1 cellular context compared by ENCODE assay signal in the genomic region with DNA sequence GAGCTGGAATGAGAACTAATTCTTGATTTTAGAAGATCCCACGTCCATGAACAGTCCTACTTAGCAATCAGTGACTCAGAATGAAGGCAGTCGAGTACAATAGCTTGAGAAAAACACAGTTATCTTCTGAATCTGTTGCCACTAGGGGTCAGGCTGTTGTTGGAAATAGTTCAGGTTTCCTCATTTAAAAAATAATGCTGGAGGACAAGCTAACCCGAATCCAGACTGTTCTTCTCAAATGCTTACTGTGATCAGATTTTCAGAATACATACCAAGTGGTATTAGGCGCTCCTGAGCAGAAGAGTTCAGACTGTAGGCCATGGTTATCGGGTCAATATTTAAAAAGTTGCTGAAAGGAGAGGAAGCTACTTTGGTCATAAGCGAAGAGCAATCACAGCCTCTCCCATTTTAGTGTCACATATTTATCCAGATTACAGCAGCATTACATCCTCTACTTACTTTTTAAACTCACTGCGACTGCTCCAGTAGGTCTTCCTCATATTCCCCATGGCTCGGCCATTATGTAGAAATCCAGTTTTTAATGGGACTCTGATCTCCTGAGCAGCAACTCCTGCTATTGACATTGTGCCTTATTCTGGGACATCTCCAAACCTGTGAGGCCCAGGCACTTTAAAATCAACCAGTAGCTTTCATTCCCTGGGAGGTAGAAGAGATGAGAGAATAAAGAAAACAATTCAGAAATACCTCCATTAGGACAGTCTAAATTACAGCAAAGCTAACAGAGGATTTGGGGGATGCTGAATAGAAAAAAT.
TF ChIP-seq lines count a peak whose summit lies in the region.

No MANE protein-coding gene starts in this region.

TF ChIP-seq in GM23338, 12 proteins besides CTCF, POLR2A, EP300 and RAD21:
- TF ChIP-seq, protein P1, sequence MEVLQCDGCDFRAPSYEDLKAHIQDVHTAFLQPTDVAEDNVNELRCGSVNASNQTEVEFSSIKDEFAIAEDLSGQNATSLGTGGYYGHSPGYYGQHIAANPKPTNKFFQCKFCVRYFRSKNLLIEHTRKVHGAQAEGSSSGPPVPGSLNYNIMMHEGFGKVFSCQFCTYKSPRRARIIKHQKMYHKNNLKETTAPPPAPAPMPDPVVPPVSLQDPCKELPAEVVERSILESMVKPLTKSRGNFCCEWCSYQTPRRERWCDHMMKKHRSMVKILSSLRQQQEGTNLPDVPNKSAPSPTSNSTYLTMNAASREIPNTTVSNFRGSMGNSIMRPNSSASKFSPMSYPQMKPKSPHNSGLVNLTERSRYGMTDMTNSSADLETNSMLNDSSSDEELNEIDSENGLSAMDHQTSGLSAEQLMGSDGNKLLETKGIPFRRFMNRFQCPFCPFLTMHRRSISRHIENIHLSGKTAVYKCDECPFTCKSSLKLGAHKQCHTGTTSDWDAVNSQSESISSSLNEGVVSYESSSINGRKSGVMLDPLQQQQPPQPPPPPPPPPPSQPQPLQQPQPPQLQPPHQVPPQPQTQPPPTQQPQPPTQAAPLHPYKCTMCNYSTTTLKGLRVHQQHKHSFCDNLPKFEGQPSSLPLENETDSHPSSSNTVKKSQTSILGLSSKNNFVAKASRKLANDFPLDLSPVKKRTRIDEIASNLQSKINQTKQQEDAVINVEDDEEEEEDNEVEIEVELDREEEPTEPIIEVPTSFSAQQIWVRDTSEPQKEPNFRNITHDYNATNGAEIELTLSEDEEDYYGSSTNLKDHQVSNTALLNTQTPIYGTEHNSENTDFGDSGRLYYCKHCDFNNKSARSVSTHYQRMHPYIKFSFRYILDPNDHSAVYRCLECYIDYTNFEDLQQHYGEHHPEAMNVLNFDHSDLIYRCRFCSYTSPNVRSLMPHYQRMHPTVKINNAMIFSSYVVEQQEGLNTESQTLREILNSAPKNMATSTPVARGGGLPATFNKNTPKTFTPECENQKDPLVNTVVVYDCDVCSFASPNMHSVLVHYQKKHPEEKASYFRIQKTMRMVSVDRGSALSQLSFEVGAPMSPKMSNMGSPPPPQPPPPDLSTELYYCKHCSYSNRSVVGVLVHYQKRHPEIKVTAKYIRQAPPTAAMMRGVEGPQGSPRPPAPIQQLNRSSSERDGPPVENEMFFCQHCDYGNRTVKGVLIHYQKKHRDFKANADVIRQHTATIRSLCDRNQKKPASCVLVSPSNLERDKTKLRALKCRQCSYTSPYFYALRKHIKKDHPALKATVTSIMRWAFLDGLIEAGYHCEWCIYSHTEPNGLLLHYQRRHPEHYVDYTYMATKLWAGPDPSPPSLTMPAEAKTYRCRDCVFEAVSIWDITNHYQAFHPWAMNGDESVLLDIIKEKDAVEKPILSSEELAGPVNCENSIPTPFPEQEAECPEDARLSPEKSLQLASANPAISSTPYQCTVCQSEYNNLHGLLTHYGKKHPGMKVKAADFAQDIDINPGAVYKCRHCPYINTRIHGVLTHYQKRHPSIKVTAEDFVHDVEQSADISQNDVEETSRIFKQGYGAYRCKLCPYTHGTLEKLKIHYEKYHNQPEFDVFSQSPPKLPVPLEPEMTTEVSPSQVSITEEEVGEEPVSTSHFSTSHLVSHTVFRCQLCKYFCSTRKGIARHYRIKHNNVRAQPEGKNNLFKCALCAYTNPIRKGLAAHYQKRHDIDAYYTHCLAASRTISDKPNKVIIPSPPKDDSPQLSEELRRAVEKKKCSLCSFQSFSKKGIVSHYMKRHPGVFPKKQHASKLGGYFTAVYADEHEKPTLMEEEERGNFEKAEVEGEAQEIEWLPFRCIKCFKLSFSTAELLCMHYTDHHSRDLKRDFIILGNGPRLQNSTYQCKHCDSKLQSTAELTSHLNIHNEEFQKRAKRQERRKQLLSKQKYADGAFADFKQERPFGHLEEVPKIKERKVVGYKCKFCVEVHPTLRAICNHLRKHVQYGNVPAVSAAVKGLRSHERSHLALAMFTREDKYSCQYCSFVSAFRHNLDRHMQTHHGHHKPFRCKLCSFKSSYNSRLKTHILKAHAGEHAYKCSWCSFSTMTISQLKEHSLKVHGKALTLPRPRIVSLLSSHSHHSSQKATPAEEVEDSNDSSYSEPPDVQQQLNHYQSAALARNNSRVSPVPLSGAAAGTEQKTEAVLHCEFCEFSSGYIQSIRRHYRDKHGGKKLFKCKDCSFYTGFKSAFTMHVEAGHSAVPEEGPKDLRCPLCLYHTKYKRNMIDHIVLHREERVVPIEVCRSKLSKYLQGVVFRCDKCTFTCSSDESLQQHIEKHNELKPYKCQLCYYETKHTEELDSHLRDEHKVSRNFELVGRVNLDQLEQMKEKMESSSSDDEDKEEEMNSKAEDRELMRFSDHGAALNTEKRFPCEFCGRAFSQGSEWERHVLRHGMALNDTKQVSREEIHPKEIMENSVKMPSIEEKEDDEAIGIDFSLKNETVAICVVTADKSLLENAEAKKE (CRISPR knock-in tag; IDR thresholded peaks at IDR 0.05) = no peak
- no peak for TF ChIP-seq JUNB (IDR thresholded peaks at IDR 0.05; ENCODE audit: unreplicated experiment)
- TF ChIP-seq, protein P2, sequence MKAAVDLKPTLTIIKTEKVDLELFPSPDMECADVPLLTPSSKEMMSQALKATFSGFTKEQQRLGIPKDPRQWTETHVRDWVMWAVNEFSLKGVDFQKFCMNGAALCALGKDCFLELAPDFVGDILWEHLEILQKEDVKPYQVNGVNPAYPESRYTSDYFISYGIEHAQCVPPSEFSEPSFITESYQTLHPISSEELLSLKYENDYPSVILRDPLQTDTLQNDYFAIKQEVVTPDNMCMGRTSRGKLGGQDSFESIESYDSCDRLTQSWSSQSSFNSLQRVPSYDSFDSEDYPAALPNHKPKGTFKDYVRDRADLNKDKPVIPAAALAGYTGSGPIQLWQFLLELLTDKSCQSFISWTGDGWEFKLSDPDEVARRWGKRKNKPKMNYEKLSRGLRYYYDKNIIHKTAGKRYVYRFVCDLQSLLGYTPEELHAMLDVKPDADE (IDR thresholded peaks at IDR 0.05) = no peak
TF ChIP-seq in GM23338: peak in this region for 0.
